8 cellular contexts compared by ENCODE assay signal in the genomic region with DNA sequence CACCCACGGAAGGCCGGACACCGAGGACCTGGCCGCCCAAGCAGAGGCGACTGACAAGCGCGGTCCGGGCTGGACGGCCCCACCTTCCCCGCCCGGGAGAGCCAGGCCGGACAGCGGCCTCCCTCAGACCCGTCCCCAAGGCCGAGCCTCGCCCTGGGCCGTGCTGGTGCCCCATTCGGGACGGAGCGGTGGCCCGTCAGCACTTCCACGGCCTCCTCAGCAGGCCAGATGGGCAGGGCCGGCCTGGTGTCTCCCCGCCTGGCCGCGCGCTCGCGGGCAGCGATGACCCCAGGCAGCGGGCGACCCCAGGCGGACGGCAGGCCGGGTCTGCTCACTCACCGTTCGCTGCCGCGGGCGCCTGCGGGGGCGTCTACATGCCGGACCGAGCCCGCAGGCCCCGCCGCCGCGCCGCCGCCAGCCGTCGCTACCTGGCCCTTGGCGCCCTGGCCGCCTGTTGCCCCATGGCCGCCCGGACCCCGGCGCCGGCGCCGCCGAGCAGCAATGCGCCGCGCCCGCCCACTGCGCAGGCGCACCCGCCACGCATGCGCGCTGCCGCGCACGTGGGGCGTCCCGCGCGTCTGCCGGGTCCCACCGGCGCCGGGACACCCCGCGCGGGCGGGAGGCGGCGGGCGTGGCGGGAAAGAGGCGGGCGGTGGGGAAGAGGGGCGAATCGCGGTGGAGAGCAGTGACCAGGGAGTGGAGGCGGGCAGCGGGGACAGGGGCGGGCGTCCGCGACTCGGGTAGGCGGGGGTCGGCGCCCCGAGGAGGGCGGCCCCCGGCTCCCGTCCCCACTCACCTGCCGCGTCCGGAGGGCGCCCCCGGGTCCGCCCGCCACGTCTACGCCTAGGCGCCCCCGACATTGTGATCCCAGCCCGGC. TPM values are rescaled to one million over a fixed set of nuclear protein-coding genes. Genes with fewer than 3 reads are reported as not detected.
DNase-seq lines count a peak whose midpoint lies in the region; ATAC-seq and TF ChIP-seq lines count a peak whose summit lies in the region.

NADK (minus strand) TSS at position 521 of the 877 bp plus-strand sequence. CDS start 13,064 bp downstream, outside the sequence.

- DNase-seq in NCI-H82 (lab: John Stamatoyannopoulos, UW) (peak; percentile 83), NCI-H82 treated with DMSO at 0.1 percent for 48 hours (lab: John Stamatoyannopoulos, UW; ENCODE audit: unreplicated experiment) (no peak), NCI-H2171 treated with DMSO at 0.1 percent for 48 hours (lab: John Stamatoyannopoulos, UW) (peak; percentile 64), dorsolateral prefrontal cortex (peak in 4 of 10 donors; percentile 38 to 86 (median 53)), lower lobe of right lung (peak; percentile 78)
- DNase-seq in activated CD4-positive, alpha-beta T cell treated with anti-CD3 and anti-CD28 coated beads, Interleukin-2, amount 50 U/mL, for 1 hour, result peak; percentile 62
- peak; percentile 57 to 58 for DNase-seq in stimulated activated CD4-positive, alpha-beta T cell treated with anti-CD3 and anti-CD28 coated beads, Interleukin-4, amount 100 ng/mL, for 48 hours (ENCODE audit: low read depth in 2 of 2)

- H3K4me1 ChIP-seq in lower lobe of right lung, result peaks cover 82% of the 10 kb centered on the region

- ATAC-seq in HG02763 (IDR thresholded peaks at IDR 0.05; ENCODE audit: unreplicated experiment) (peak; percentile 39), lower lobe of right lung (peak; percentile 67 to 71)

- H3K9me3 ChIP-seq in lower lobe of right lung, result no peaks in the 10 kb centered on the region

- H3K27me3 ChIP-seq in dorsolateral prefrontal cortex, result no peaks in the 10 kb centered on the region
- H3K27me3 ChIP-seq in lower lobe of right lung (ENCODE audit: low read depth), result no peaks in the 10 kb centered on the region

- TF ChIP-seq CTCF in dorsolateral prefrontal cortex (IDR thresholded peaks at IDR 0.05 in 54 of 56, conservative IDR thresholded peaks at IDR 0.05 in 2 of 56; ENCODE audit: low read depth in 1 of 56, partially characterized antibody in 56 of 56) (peak in 6 of 56 donors; percentile 8 to 27 (median 18)), lower lobe of right lung (IDR thresholded peaks at IDR 0.05) (no peak)

- intact Hi-C loops in dorsolateral prefrontal cortex (cut with DNase I) (loop anchor here (2.0 to 5.0 kb wide), 2 partner anchors 113 to 129 kb away; partner anchors contain the start of gene GNB1 (in 1 of the 2)), lower lobe of right lung (cut with DNase I) (no loop called here)

- H3K27ac ChIP-seq in dorsolateral prefrontal cortex, result peak within 1 kb of the TSS in 55 of 59 donors; percentile 38 to 92 (median 75)
- peak within 1 kb of the TSS; percentile 89 for H3K27ac ChIP-seq in lower lobe of right lung

- H3K36me3 ChIP-seq in lower lobe of right lung, result no peaks in the 10 kb centered on the region

- H3K4me3 ChIP-seq in dorsolateral prefrontal cortex, result peak within 1 kb of the TSS; percentile 50 to 97 (median 90)
- H3K4me3 ChIP-seq in lower lobe of right lung, result peak within 1 kb of the TSS; percentile 87

RNA-seq across cellular contexts. Expression of gene NADK, which starts in this region (rescaled TPM):
- total RNA-seq in dorsolateral prefrontal cortex, result 10 to 100 TPM; 37.6 to 88.4 (median 49.0) TPM
- 133 TPM for total RNA-seq in lower lobe of right lung
